In the genomic region with DNA sequence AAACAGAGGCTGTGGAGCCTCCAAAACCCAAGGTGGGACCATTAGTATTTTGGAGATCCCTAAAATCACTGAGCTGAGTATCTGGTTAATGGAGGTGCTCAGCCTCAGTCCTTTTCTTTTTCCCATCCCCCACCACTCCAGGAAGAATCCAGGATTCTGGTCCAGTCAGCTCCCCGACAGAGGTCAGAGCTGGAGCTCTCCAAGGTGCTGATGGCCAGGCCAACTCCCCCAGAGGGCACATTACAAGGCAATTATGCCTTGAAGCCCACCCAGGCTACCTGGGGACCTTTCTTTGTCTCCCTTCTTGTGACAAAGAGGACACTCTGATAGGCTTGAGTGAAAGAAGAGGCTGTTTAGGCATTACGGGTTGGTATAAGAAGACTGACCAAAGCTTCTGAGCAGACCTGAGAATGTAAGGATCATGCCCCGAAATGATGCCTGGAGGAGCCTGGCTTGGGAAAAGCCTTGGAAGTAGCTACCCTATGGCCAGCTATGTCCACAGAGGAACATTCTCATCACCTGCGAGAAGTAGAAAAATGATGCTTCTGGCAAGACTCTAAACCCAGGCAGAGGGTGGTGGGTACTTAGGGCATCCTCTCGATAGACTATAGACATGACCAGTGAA, we compare ENCODE assay signal across 17 cellular contexts.
DNase-seq lines count a peak whose midpoint lies in the region; ATAC-seq and TF ChIP-seq lines count a peak whose summit lies in the region.
"Had no signal": no experiment of that assay in that cellular context is flagged by ENCODE, and none has a peak within 500 bp of the region (broad histone marks: within the 10 kb centered on the region; RNA-seq: fewer than 3 reads in every experiment).

No MANE protein-coding gene starts in this region.

- intact Hi-C loops in activated naive CD4-positive, alpha-beta T cell treated with anti-CD3 and anti-CD28 coated beads for 36 hours (cut with micrococcal nuclease), result no loop called here

- H3K9me3 Mint-ChIP-seq in activated naive CD4-positive, alpha-beta T cell treated with anti-CD3 and anti-CD28 coated beads for 36 hours, result peaks cover 14% of the 10 kb centered on the region
- peaks cover 26% of the 10 kb centered on the region for H3K9me3 Mint-ChIP-seq in nephron progenitor cell

- no peak overlapping the region for H3K27ac Mint-ChIP-seq in activated naive CD4-positive, alpha-beta T cell treated with anti-CD3 and anti-CD28 coated beads for 36 hours
- no peak overlapping the region for H3K27ac Mint-ChIP-seq in nephron progenitor cell
- H3K27ac Mint-ChIP-seq: activated B cell treated with CpG ODN at 0.5 μM for 24 hours, IgD-negative memory B cell had no signal

- CTCF ChIA-PET in activated naive CD4-positive, alpha-beta T cell treated with anti-CD3 and anti-CD28 coated beads for 36 hours (lab: Charles Lee), result no interaction called here

- H4K20me1 ChIP-seq in MM.1S (ENCODE audit: insufficient read depth, low read length), result no peaks in the 10 kb centered on the region

- H3K27ac ChIP-seq in MM.1S (ENCODE audit: low read length), result no peak overlapping the region
- H3K27ac ChIP-seq: prostate gland, SJSA1 had no signal

- peaks cover 19% of the 10 kb centered on the region for H3K27me3 Mint-ChIP-seq in activated naive CD4-positive, alpha-beta T cell treated with anti-CD3 and anti-CD28 coated beads for 36 hours (ENCODE audit: low read depth)
- H3K27me3 Mint-ChIP-seq in nephron progenitor cell (ENCODE audit: low read depth, poor library complexity), result peaks cover 30% of the 10 kb centered on the region

- TF ChIP-seq CTCF in MM.1S (IDR thresholded peaks at IDR 0.05; ENCODE audit: low read length) (no peak), nephron progenitor cell (IDR thresholded peaks at IDR 0.05) (no peak)

- no peaks in the 10 kb centered on the region for H3K4me1 ChIP-seq in MM.1S (ENCODE audit: low read length)
- H3K4me1 ChIP-seq: prostate gland, SJSA1 had no signal

- H3K9me2 ChIP-seq in MM.1S (replicated peaks; ENCODE audit: insufficient read depth, low read length), result no peaks in the 10 kb centered on the region

- no peak overlapping the region for H3K9ac ChIP-seq in MM.1S (ENCODE audit: low read length)

- no peaks in the 10 kb centered on the region for H3K36me3 Mint-ChIP-seq in activated naive CD4-positive, alpha-beta T cell treated with anti-CD3 and anti-CD28 coated beads for 36 hours (ENCODE audit: low read depth)
- no peaks in the 10 kb centered on the region for H3K36me3 Mint-ChIP-seq in nephron progenitor cell (ENCODE audit: low read depth)
- H3K36me3 Mint-ChIP-seq: IgD-negative memory B cell had no signal

- no peak overlapping the region for H3K4me3 ChIP-seq in MM.1S (ENCODE audit: low read length)
- H3K4me3 ChIP-seq: prostate gland, SJSA1 had no signal

- no peaks in the 10 kb centered on the region for H3K79me2 ChIP-seq in MM.1S (ENCODE audit: low read length)

- no peaks in the 10 kb centered on the region for H3K9me3 ChIP-seq in MM.1S (replicated peaks; ENCODE audit: insufficient read depth, low read length)
- H3K9me3 ChIP-seq: prostate gland had no signal

- ATAC-seq in GM19351 (IDR thresholded peaks at IDR 0.05; ENCODE audit: unreplicated experiment), result no peak
- ATAC-seq: activated T-cell treated with anti-CD3 and anti-CD28 coated beads, Interleukin-2, amount 50 U/mL, for 4 hours had no signal

- H3K27me3 ChIP-seq in MM.1S (replicated peaks; ENCODE audit: insufficient read depth, low read length), result no peaks in the 10 kb centered on the region
- H3K27me3 ChIP-seq: SJSA1 had no signal

- H3K4me3 Mint-ChIP-seq in activated naive CD4-positive, alpha-beta T cell treated with anti-CD3 and anti-CD28 coated beads for 36 hours, result no peak overlapping the region
- no peak overlapping the region for H3K4me3 Mint-ChIP-seq in nephron progenitor cell
- H3K4me3 Mint-ChIP-seq: activated B cell treated with CpG ODN at 0.5 μM for 24 hours; activated T-cell treated with anti-CD3 and anti-CD28 coated beads, Interleukin-2, amount 50 U/mL, for 4 hours; IgD-negative memory B cell had no signal

- H3K4me2 ChIP-seq in MM.1S (ENCODE audit: low read depth, low read length), result no peak overlapping the region

- no peaks in the 10 kb centered on the region for H3K4me1 Mint-ChIP-seq in activated naive CD4-positive, alpha-beta T cell treated with anti-CD3 and anti-CD28 coated beads for 36 hours (ENCODE audit: low read depth)
- peaks cover 8% of the 10 kb centered on the region for H3K4me1 Mint-ChIP-seq in nephron progenitor cell
- H3K4me1 Mint-ChIP-seq: activated B cell treated with CpG ODN at 0.5 μM for 24 hours, IgD-negative memory B cell had no signal

- no peaks in the 10 kb centered on the region for H3K36me3 ChIP-seq in MM.1S (replicated peaks; ENCODE audit: insufficient read depth, low read length)
- H3K36me3 ChIP-seq: prostate gland, SJSA1 had no signal

- no peak overlapping the region for H2AFZ ChIP-seq in MM.1S (ENCODE audit: low read length)

- no peaks in the 10 kb centered on the region for H3F3A ChIP-seq in MM.1S (ENCODE audit: insufficient read depth, low read length)

- DNase-seq in activated naive CD4-positive, alpha-beta T cell treated with anti-CD3 and anti-CD28 coated beads for 36 hours, result peak; percentile 13
- DNase-seq in activated naive CD4-positive, alpha-beta T cell treated with anti-CD3 and anti-CD28 coated beads, Interleukin-2, amount 50 U/mL, for 16 hours, result no peak
- DNase-seq in MM.1S (peak; percentile 11), ecto neural progenitor cell (ENCODE audit: low spot score) (peak; percentile 72), nephron progenitor cell (peak; percentile 84), NCI-H2171 treated with DMSO at 0.1 percent for 48 hours (lab: John Stamatoyannopoulos, UW) (no peak), KG1 (lab: John Stamatoyannopoulos, UW) (no peak)
- DNase-seq: activated B cell treated with CpG ODN at 0.5 μM for 24 hours; activated T-cell treated with anti-CD3 and anti-CD28 coated beads, Interleukin-2, amount 50 U/mL, for 4 hours; amygdala; COR-L47; cortex of kidney; NCI-H1694 had no signal

Comparison
In these comparisons a context has a peak if more than half of its experiments do, and no peak if none do; other contexts are left out.
1. DNase-seq: peak in activated naive CD4-positive, alpha-beta T cell treated with anti-CD3 and anti-CD28 coated beads for 36 hours (single experiment), MM.1S (single experiment), ecto neural progenitor cell (single experiment) and nephron progenitor cell (single experiment); none in activated naive CD4-positive, alpha-beta T cell treated with anti-CD3 and anti-CD28 coated beads, Interleukin-2, amount 50 U/mL, for 16 hours (single experiment), NCI-H2171 treated with DMSO at 0.1 percent for 48 hours (single experiment) and KG1 (single experiment).